ENCODE assay signal across 1 cellular context in genomic region chr11:64872790-64873488, GRCh38.
TF ChIP-seq lines count a peak whose summit lies in the region.

No MANE protein-coding gene starts in this region.

TF ChIP-seq in H1, 55 proteins besides CTCF, POLR2A, EP300 and RAD21:
- TF ChIP-seq SP4 (IDR thresholded peaks at IDR 0.05; ENCODE audit: low read length): no peak
- TF ChIP-seq TAF7 (optimal IDR thresholded peaks at IDR 0.05; ENCODE audit: borderline replicate concordance, low read depth, low read length): no peak
- no peak for TF ChIP-seq ATF3 (IDR thresholded peaks at IDR 0.05; ENCODE audit: insufficient read depth, low read depth, low read length)
- no peak for TF ChIP-seq BRCA1 (IDR thresholded peaks at IDR 0.05; ENCODE audit: low read depth, low read length)
- no peak for TF ChIP-seq KDM4A (IDR thresholded peaks at IDR 0.05; ENCODE audit: low read depth, low read length, severe bottlenecking)
- no peak for TF ChIP-seq USF2 (IDR thresholded peaks at IDR 0.05; ENCODE audit: low read length)
- TF ChIP-seq JUN (IDR thresholded peaks at IDR 0.05; ENCODE audit: low read depth, low read length): no peak
- TF ChIP-seq SIRT6 (IDR thresholded peaks at IDR 0.05; ENCODE audit: low read length): no peak
- TF ChIP-seq NRF1 (IDR thresholded peaks at IDR 0.05; ENCODE audit: low read depth, low read length): no peak
- TF ChIP-seq TEAD4 (IDR thresholded peaks at IDR 0.05; ENCODE audit: low read depth, low read length): no peak
- TF ChIP-seq EZH2 (IDR thresholded peaks at IDR 0.05; ENCODE audit: low read depth, low read length, severe bottlenecking): no peak
- no peak for TF ChIP-seq TAF1 (IDR thresholded peaks at IDR 0.05; ENCODE audit: low read depth, low read length)
- TF ChIP-seq BACH1 (IDR thresholded peaks at IDR 0.05; ENCODE audit: low read length): no peak
- TF ChIP-seq RXRA (IDR thresholded peaks at IDR 0.05; ENCODE audit: insufficient read depth, low read depth, low read length): no peak
- no peak for TF ChIP-seq SP2 (IDR thresholded peaks at IDR 0.05; ENCODE audit: low read length)
- no peak for TF ChIP-seq EGR1 (IDR thresholded peaks at IDR 0.05; ENCODE audit: borderline replicate concordance, low read depth, low read length)
- TF ChIP-seq RFX5 (IDR thresholded peaks at IDR 0.05; ENCODE audit: borderline replicate concordance, low read depth, low read length): no peak
- TF ChIP-seq CBX5 (IDR thresholded peaks at IDR 0.05; ENCODE audit: low read depth, low read length): no peak
